31 cellular contexts compared by ENCODE assay signal in the genomic region with DNA sequence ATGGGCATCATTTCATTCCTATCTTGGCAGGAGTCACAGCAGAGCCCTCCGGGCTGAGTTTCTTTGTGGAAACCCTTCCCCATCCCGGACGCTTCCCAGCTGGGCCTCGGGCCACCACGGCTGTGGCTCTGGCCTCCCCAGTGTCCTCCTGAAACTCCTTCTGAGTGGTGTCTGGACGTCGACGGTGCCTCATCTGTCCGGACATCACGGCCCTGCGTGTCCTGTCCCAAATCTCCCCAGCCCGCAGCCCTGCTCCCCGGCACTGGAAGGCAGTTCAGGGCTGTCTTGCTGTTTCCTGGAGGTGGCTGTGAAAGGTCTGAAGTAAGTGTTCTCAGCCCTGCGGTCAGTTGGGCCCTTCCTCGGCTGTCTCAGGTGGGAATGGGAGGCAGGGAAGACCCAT.
"Had no signal": no experiment of that assay in that cellular context is flagged by ENCODE, and none has a peak within 500 bp of the region (broad histone marks: within the 10 kb centered on the region; RNA-seq: fewer than 3 reads in every experiment).

No MANE protein-coding gene starts in this region.

- H3K9me3 ChIP-seq: left lung, lower lobe of right lung, pancreas, prostate gland, stomach, testis, thyroid gland, transverse colon, upper lobe of left lung, vagina had no signal

- FAIRE-seq: islet of Langerhans, kidney, pancreas had no signal

- ATAC-seq: left colon; left lung; lower lobe of right lung; natural killer cell; pancreas; right cardiac atrium; sciatic nerve; stimulated activated naive B cell treated with anti-CD40 and anti-IgM and Interleukin-4, amounts not matched to agents 10 μg/mL and 1 μg/mL and 100 μg/mL, for 72 hours; stimulated activated naive CD8-positive, alpha-beta T cell treated with anti-CD3 and anti-CD28 coated beads, Interleukin-15, Interleukin-2, amounts not matched to agents 100 U/mL and 50 U/mL, for 24 hours had no signal

- H3K4me1 ChIP-seq: left lung, lower lobe of right lung, pancreas, prostate gland, stomach, testis, thyroid gland, transverse colon, upper lobe of left lung, vagina had no signal

- H3K36me3 ChIP-seq: left lung, lower lobe of right lung, pancreas, prostate gland, stomach, thyroid gland, transverse colon, upper lobe of left lung, vagina had no signal

- H3K27ac ChIP-seq: left lung, lower lobe of right lung, pancreas, prostate gland, skin epidermis, stomach, testis, thyroid gland, transverse colon, upper lobe of left lung, vagina had no signal

- DNase-seq: hypothalamus; immature natural killer cell; kidney; left colon; left lung; lower lobe of right lung; mammary epithelial cell; mesenchymal stem cell; naive B cell; natural killer cell; nephron progenitor cell; nucleus accumbens; pancreas; retina; right cardiac atrium; stimulated activated CD4-positive, alpha-beta T cell treated with anti-CD3 and anti-CD28 coated beads, Interleukin-12 subunit alpha, Interleukin-12 subunit beta, amount 100 ng/mL, for 4 hours; stimulated activated CD4-positive, alpha-beta T cell treated with anti-CD3 and anti-CD28 coated beads, Interleukin-15, amount 100 ng/mL, for 24 hours; stimulated activated CD4-positive, alpha-beta T cell treated with anti-CD3 and anti-CD28 coated beads, Interleukin-2, amount 100 ng/mL, for 24 hours; stimulated activated CD4-positive, alpha-beta T cell treated with anti-CD3 and anti-CD28 coated beads, Interleukin-4, amount 100 ng/mL, for 1 hour; stimulated activated naive B cell treated with anti-CD40 and anti-IgM and Interleukin-4, amounts not matched to agents 10 μg/mL and 1 μg/mL and 100 μg/mL, for 72 hours; stimulated activated naive CD8-positive, alpha-beta T cell treated with anti-CD3 and anti-CD28 coated beads, Interleukin-15, Interleukin-2, amounts not matched to agents 100 U/mL and 50 U/mL, for 24 hours; stomach; testis; thyroid gland; transverse colon had no signal

- H3K4me3 ChIP-seq: left lung, lower lobe of right lung, pancreas, prostate gland, skin epidermis, stomach, testis, thyroid gland, transverse colon, upper lobe of left lung, vagina had no signal

- H3K27me3 ChIP-seq: pancreas, testis, thyroid gland, transverse colon, upper lobe of left lung, vagina had no signal
